20 cellular contexts compared by ENCODE assay signal in genomic region chr6:35084041-35084491, GRCh38. TPM values are rescaled to one million over a fixed set of nuclear protein-coding genes. Genes with fewer than 3 reads are reported as not detected.
DNase-seq lines count a peak whose midpoint lies in the region; ATAC-seq and TF ChIP-seq lines count a peak whose summit lies in the region.
"Had no signal": no experiment of that assay in that cellular context is flagged by ENCODE, and none has a peak within 500 bp of the region (broad histone marks: within the 10 kb centered on the region; RNA-seq: fewer than 3 reads in every experiment).

No MANE protein-coding gene starts in this region.

- H3K36me3 ChIP-seq in gastroesophageal sphincter (peaks cover 0 to 100% of the 10 kb centered on the region in 2 donors), upper lobe of right lung (peaks cover 97% of the 10 kb centered on the region)

- DNase-seq in activated CD4-positive, CD25-positive, alpha-beta regulatory T cell treated with anti-CD3 and anti-CD28 coated beads, Interleukin-2, amount 50 U/mL, for 72 hours, result peak; percentile 26
- DNase-seq in activated CD4-positive, CD25-positive, alpha-beta regulatory T cell (lab: John Stamatoyannopoulos, UW), result no peak
- DNase-seq in natural killer cell treated with Interleukin-12 subunit alpha and Interleukin-12 subunit beta and Interleukin-15 and Interleukin-18, amount 100 ng/mL, for 72 hours (ENCODE audit: low spot score), result peak; percentile 35
- DNase-seq in upper lobe of right lung (peak; percentile 52), NOMO-1 treated with DMSO at 0.1 percent for 48 hours (lab: John Stamatoyannopoulos, UW; ENCODE audit: unreplicated experiment) (no peak), NCI-H187 treated with DMSO at 0.1 percent for 48 hours (lab: John Stamatoyannopoulos, UW) (no peak), NCI-H128 (lab: John Stamatoyannopoulos, UW; ENCODE audit: unreplicated experiment) (no peak)
- DNase-seq: activated CD4-positive, alpha-beta memory T cell treated with anti-CD3 and anti-CD28 coated beads for 36 hours; activated T-cell treated with anti-CD3 and anti-CD28 coated beads, Interleukin-2, amount 50 U/mL, for 4 hours; brain microvascular endothelial cell; DMS79 treated with DMSO at 0.1 percent for 48 hours; kidney glomerular epithelial cell; NCI-H1436; occipital lobe; RPMI8226; stimulated activated CD4-positive, alpha-beta T cell treated with anti-CD3 and anti-CD28 coated beads, Interleukin-4, amount 100 ng/mL, for 4 hours; stimulated activated CD8-positive, alpha-beta memory T cell treated with anti-CD3 and anti-CD28 coated beads, Interleukin-4, amount 100 ng/mL, for 48 hours had no signal

- no peaks in the 10 kb centered on the region for H3K36me3 Mint-ChIP-seq in natural killer cell treated with Interleukin-12 subunit alpha and Interleukin-12 subunit beta and Interleukin-15 and Interleukin-18, amount 100 ng/mL, for 72 hours

- TF ChIP-seq CTCF in gastroesophageal sphincter (IDR thresholded peaks at IDR 0.05) (no peak), upper lobe of right lung (IDR thresholded peaks at IDR 0.05) (no peak)

- H3K4me1 Mint-ChIP-seq in natural killer cell treated with Interleukin-12 subunit alpha and Interleukin-12 subunit beta and Interleukin-15 and Interleukin-18, amount 100 ng/mL, for 72 hours (ENCODE audit: low read depth in 2 of 2), result no peaks in the 10 kb centered on the region

- no peak for TF ChIP-seq EP300 in gastroesophageal sphincter (IDR thresholded peaks at IDR 0.05)

- intact Hi-C loops in upper lobe of right lung (cut with DNase I), result no loop called here

- no peak for TF ChIP-seq POLR2A in gastroesophageal sphincter (IDR thresholded peaks at IDR 0.05)

- H3K27me3 Mint-ChIP-seq in natural killer cell treated with Interleukin-12 subunit alpha and Interleukin-12 subunit beta and Interleukin-15 and Interleukin-18, amount 100 ng/mL, for 72 hours, result no peaks in the 10 kb centered on the region
- H3K27me3 Mint-ChIP-seq: activated CD4-positive, alpha-beta memory T cell treated with anti-CD3 and anti-CD28 coated beads for 36 hours; activated naive CD8-positive, alpha-beta T cell had no signal

- 40 to 53% methylated on average over 1 to 4 of the region's 14 CpGs for WGBS in gastroesophageal sphincter (ENCODE audit: low coverage in 1 of 2), 2 donors

- no peaks in the 10 kb centered on the region for H3K9me3 ChIP-seq in gastroesophageal sphincter
- no peaks in the 10 kb centered on the region for H3K9me3 ChIP-seq in upper lobe of right lung

- no peak overlapping the region for H3K4me3 Mint-ChIP-seq in natural killer cell treated with Interleukin-12 subunit alpha and Interleukin-12 subunit beta and Interleukin-15 and Interleukin-18, amount 100 ng/mL, for 72 hours
- H3K4me3 Mint-ChIP-seq: activated CD4-positive, alpha-beta memory T cell treated with anti-CD3 and anti-CD28 coated beads for 36 hours; activated naive CD8-positive, alpha-beta T cell; activated T-cell treated with anti-CD3 and anti-CD28 coated beads, Interleukin-2, amount 50 U/mL, for 4 hours had no signal

- H3K4me3 ChIP-seq in gastroesophageal sphincter, result no peak overlapping the region
- H3K4me3 ChIP-seq in upper lobe of right lung, result no peak overlapping the region

- no peak overlapping the region for H3K27ac Mint-ChIP-seq in natural killer cell treated with Interleukin-12 subunit alpha and Interleukin-12 subunit beta and Interleukin-15 and Interleukin-18, amount 100 ng/mL, for 72 hours
- H3K27ac Mint-ChIP-seq: activated CD4-positive, alpha-beta memory T cell treated with anti-CD3 and anti-CD28 coated beads for 36 hours; activated naive CD8-positive, alpha-beta T cell had no signal

- no peak for ATAC-seq in gastroesophageal sphincter
- no peak for ATAC-seq in natural killer cell treated with Interleukin-12 subunit alpha and Interleukin-12 subunit beta and Interleukin-15 and Interleukin-18, amount 100 ng/mL, for 72 hours
- ATAC-seq in upper lobe of right lung, result no peak
- ATAC-seq: activated T-cell treated with anti-CD3 and anti-CD28 coated beads, Interleukin-2, amount 50 U/mL, for 4 hours had no signal

- H3K27ac ChIP-seq in gastroesophageal sphincter (peak overlapping the region in 3 of 4 donors; percentile 38 to 72 (median 68)), upper lobe of right lung (no peak overlapping the region)
- H3K27ac ChIP-seq: brain microvascular endothelial cell had no signal

- H3K9me3 Mint-ChIP-seq in natural killer cell treated with Interleukin-12 subunit alpha and Interleukin-12 subunit beta and Interleukin-15 and Interleukin-18, amount 100 ng/mL, for 72 hours, result no peaks in the 10 kb centered on the region
- H3K9me3 Mint-ChIP-seq: activated CD4-positive, alpha-beta memory T cell treated with anti-CD3 and anti-CD28 coated beads for 36 hours; activated T-cell treated with anti-CD3 and anti-CD28 coated beads, Interleukin-2, amount 50 U/mL, for 4 hours had no signal

- H3K27me3 ChIP-seq in gastroesophageal sphincter, result no peaks in the 10 kb centered on the region
- H3K27me3 ChIP-seq in upper lobe of right lung, result no peaks in the 10 kb centered on the region
- H3K27me3 ChIP-seq: brain microvascular endothelial cell had no signal

- H3K4me1 ChIP-seq in gastroesophageal sphincter, result peaks cover 0 to 88% (median 20%) of the 10 kb centered on the region in 3 donors
- H3K4me1 ChIP-seq in upper lobe of right lung, result peaks cover 14% of the 10 kb centered on the region

RNA-seq across cellular contexts. Expression of gene TCP11, which starts 57.1 kb away (rescaled TPM):
- under 1 TPM in 1 of 4 donors, not detected in 3; 0.77 TPM for total RNA-seq in gastroesophageal sphincter
- total RNA-seq in natural killer cell treated with Interleukin-12 subunit alpha and Interleukin-12 subunit beta and Interleukin-15 and Interleukin-18, amount 100 ng/mL, for 72 hours, result not detected
- not detected for total RNA-seq in upper lobe of right lung
- total RNA-seq: A172; activated CD4-positive, alpha-beta memory T cell treated with anti-CD3 and anti-CD28 coated beads for 36 hours; activated T-cell treated with anti-CD3 and anti-CD28 coated beads, Interleukin-2, amount 50 U/mL, for 4 hours had no signal

Comparison
In these comparisons a context has a peak if more than half of its experiments do, and no peak if none do; other contexts are left out.
1. DNase-seq: peak in activated CD4-positive, CD25-positive, alpha-beta regulatory T cell treated with anti-CD3 and anti-CD28 coated beads, Interleukin-2, amount 50 U/mL, for 72 hours (single experiment), natural killer cell treated with Interleukin-12 subunit alpha and Interleukin-12 subunit beta and Interleukin-15 and Interleukin-18, amount 100 ng/mL, for 72 hours (single experiment) and upper lobe of right lung (single experiment); none in activated CD4-positive, CD25-positive, alpha-beta regulatory T cell (0 of 4), NOMO-1 treated with DMSO at 0.1 percent for 48 hours (single experiment), NCI-H187 treated with DMSO at 0.1 percent for 48 hours (single experiment) and NCI-H128 (single experiment).